Comparison of ENCODE assay signal across 1 cellular context in the genomic region with DNA sequence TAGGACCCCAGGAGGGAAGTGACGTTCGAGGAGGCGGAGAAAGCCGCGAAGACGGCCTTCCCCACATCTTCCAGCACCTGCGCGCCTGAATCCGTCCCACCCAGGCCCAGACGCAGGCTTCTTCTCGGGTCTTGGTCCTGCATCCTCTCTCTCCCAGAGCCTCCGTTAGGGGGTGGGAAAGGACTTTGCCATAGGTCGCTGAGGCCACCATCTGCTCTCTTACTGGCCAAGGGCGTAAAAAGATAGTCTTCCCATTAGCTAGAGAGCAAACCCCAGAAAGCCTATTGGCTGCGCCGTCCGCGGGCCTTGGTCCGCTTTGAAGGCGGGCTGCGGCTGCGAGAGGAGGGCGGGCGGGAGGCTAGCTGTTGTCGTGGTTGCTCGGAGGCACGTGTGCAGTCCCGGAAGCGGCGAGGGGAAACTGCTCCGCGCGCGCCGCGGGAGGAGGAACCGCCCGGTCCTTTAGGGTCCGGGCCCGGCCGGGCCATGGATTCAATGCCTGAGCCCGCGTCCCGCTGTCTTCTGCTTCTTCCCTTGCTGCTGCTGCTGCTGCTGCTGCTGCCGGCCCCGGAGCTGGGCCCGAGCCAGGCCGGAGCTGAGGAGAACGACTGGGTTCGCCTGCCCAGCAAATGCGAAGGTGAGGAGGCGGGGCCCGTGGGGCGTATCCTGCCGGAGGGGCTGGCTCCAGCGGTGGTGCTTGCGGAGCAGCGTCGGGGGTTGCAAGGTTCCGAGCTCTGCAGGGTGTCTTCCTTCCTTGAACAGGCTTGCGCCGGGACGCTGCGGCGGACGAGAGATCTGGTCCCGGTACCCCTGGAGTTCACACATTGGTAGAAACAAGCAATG.
A peak's percentile ranks its signal among the peaks of the same experiment; 100 is the strongest.
TF ChIP-seq lines count a peak whose summit lies in the region.

A gene (plus strand): TSS at position 393 of the 840 bp plus-strand sequence. CDS start 91 bp downstream, at position 484.

TF ChIP-seq in HepG2, 621 proteins besides CTCF, POLR2A, EP300 and RAD21 (continued from another document and continues in another):
- TF ChIP-seq SMAD1 (CRISPR knock-in tag; IDR thresholded peaks at IDR 0.05; ENCODE audit: borderline replicate concordance, low read depth): no peak
- TF ChIP-seq ZNF746 (CRISPR knock-in tag; IDR thresholded peaks at IDR 0.05): peak; percentile 97
- TF ChIP-seq NR3C1 (CRISPR knock-in tag; IDR thresholded peaks at IDR 0.05): no peak
- peak in 1 of 2 experiments; percentile 98; a peak in 2 of 4 replicates for TF ChIP-seq KLF16 (CRISPR knock-in tag; IDR thresholded peaks at IDR 0.05)
- peak; percentile 98 for TF ChIP-seq SPEN (CRISPR knock-in tag; IDR thresholded peaks at IDR 0.05; ENCODE audit: low read depth)
- TF ChIP-seq, protein P1, sequence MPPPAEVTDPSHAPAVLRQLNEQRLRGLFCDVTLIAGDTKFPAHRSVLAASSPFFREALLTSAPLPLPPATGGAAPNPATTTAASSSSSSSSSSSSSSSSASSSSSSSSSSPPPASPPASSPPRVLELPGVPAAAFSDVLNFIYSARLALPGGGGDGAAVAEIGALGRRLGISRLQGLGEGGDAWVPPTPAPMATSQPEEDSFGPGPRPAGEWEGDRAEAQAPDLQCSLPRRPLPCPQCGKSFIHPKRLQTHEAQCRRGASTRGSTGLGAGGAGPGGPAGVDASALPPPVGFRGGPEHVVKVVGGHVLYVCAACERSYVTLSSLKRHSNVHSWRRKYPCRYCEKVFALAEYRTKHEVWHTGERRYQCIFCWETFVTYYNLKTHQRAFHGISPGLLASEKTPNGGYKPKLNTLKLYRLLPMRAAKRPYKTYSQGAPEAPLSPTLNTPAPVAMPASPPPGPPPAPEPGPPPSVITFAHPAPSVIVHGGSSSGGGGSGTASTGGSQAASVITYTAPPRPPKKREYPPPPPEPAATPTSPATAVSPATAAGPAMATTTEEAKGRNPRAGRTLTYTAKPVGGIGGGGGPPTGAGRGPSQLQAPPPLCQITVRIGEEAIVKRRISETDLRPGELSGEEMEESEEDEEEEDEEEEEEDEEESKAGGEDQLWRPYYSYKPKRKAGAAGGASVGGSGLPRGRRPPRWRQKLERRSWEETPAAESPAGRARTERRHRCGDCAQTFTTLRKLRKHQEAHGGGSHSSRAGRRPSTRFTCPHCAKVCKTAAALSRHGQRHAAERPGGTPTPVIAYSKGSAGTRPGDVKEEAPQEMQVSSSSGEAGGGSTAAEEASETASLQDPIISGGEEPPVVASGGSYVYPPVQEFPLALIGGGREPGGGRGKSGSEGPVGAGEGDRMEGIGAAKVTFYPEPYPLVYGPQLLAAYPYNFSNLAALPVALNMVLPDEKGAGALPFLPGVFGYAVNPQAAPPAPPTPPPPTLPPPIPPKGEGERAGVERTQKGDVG (CRISPR knock-in tag; IDR thresholded peaks at IDR 0.05; ENCODE audit: borderline replicate concordance): peak; percentile 98
- TF ChIP-seq ZNF20 (CRISPR knock-in tag; IDR thresholded peaks at IDR 0.05): peak; percentile 64; the same call in 1 of the 2 replicates
- TF ChIP-seq AHR (CRISPR knock-in tag; IDR thresholded peaks at IDR 0.05): peak; percentile 96
- peak; percentile 59 for TF ChIP-seq NFATC3 (CRISPR knock-in tag; IDR thresholded peaks at IDR 0.05)
- TF ChIP-seq ZNF441 (CRISPR knock-in tag; IDR thresholded peaks at IDR 0.05; ENCODE audit: borderline replicate concordance): peak; percentile 96
- peak; percentile 80; the same call in 1 of the 2 replicates for TF ChIP-seq REXO4 (CRISPR knock-in tag; IDR thresholded peaks at IDR 0.05; ENCODE audit: borderline replicate concordance)
- TF ChIP-seq ZNF629 (CRISPR knock-in tag; conservative IDR thresholded peaks at IDR 0.05): peak; percentile 5; the same call in 1 of the 2 replicates
- no peak; the same call in 1 of the 2 replicates for TF ChIP-seq EHMT2 (IDR thresholded peaks at IDR 0.05; ENCODE audit: borderline replicate concordance, low read depth, low read length)
- no peak for TF ChIP-seq ZNF674 (CRISPR knock-in tag; IDR thresholded peaks at IDR 0.05; ENCODE audit: low read depth)
- TF ChIP-seq SOX6 (IDR thresholded peaks at IDR 0.05): no peak
- TF ChIP-seq SOX6 (CRISPR knock-in tag; IDR thresholded peaks at IDR 0.05): peak; percentile 89
- peak; percentile 96 for TF ChIP-seq ZNF354B (CRISPR knock-in tag; IDR thresholded peaks at IDR 0.05)
- peak; percentile 74 for TF ChIP-seq ZBTB7B (CRISPR knock-in tag; IDR thresholded peaks at IDR 0.05)
- TF ChIP-seq, protein P2, sequence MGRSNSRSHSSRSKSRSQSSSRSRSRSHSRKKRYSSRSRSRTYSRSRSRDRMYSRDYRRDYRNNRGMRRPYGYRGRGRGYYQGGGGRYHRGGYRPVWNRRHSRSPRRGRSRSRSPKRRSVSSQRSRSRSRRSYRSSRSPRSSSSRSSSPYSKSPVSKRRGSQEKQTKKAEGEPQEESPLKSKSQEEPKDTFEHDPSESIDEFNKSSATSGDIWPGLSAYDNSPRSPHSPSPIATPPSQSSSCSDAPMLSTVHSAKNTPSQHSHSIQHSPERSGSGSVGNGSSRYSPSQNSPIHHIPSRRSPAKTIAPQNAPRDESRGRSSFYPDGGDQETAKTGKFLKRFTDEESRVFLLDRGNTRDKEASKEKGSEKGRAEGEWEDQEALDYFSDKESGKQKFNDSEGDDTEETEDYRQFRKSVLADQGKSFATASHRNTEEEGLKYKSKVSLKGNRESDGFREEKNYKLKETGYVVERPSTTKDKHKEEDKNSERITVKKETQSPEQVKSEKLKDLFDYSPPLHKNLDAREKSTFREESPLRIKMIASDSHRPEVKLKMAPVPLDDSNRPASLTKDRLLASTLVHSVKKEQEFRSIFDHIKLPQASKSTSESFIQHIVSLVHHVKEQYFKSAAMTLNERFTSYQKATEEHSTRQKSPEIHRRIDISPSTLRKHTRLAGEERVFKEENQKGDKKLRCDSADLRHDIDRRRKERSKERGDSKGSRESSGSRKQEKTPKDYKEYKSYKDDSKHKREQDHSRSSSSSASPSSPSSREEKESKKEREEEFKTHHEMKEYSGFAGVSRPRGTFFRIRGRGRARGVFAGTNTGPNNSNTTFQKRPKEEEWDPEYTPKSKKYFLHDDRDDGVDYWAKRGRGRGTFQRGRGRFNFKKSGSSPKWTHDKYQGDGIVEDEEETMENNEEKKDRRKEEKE (IDR thresholded peaks at IDR 0.05): no peak
- TF ChIP-seq SRY (CRISPR knock-in tag; IDR thresholded peaks at IDR 0.05): peak; percentile 93
- peak; percentile 73; the same call in 1 of the 2 replicates for TF ChIP-seq SP5 (CRISPR knock-in tag; IDR thresholded peaks at IDR 0.05; ENCODE audit: borderline replicate concordance, low read depth)
- TF ChIP-seq, protein P3, sequence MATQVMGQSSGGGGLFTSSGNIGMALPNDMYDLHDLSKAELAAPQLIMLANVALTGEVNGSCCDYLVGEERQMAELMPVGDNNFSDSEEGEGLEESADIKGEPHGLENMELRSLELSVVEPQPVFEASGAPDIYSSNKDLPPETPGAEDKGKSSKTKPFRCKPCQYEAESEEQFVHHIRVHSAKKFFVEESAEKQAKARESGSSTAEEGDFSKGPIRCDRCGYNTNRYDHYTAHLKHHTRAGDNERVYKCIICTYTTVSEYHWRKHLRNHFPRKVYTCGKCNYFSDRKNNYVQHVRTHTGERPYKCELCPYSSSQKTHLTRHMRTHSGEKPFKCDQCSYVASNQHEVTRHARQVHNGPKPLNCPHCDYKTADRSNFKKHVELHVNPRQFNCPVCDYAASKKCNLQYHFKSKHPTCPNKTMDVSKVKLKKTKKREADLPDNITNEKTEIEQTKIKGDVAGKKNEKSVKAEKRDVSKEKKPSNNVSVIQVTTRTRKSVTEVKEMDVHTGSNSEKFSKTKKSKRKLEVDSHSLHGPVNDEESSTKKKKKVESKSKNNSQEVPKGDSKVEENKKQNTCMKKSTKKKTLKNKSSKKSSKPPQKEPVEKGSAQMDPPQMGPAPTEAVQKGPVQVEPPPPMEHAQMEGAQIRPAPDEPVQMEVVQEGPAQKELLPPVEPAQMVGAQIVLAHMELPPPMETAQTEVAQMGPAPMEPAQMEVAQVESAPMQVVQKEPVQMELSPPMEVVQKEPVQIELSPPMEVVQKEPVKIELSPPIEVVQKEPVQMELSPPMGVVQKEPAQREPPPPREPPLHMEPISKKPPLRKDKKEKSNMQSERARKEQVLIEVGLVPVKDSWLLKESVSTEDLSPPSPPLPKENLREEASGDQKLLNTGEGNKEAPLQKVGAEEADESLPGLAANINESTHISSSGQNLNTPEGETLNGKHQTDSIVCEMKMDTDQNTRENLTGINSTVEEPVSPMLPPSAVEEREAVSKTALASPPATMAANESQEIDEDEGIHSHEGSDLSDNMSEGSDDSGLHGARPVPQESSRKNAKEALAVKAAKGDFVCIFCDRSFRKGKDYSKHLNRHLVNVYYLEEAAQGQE (IDR thresholded peaks at IDR 0.05; ENCODE audit: borderline replicate concordance in 1 of 2, low read depth in 1 of 2, low read length in 2 of 2): 0 out of 4 replicates have a peak, but pooled peaks of 1 of the 2 experiments have one; percentile 49
- peak; percentile 90; the same call in 1 of the 2 replicates for TF ChIP-seq JUNB (CRISPR knock-in tag; IDR thresholded peaks at IDR 0.05; ENCODE audit: borderline replicate concordance)
- TF ChIP-seq, protein P4, sequence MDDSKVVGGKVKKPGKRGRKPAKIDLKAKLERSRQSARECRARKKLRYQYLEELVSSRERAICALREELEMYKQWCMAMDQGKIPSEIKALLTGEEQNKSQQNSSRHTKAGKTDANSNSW (CRISPR knock-in tag; IDR thresholded peaks at IDR 0.05; ENCODE audit: borderline replicate concordance): peak; percentile 82
- TF ChIP-seq, protein P5, sequence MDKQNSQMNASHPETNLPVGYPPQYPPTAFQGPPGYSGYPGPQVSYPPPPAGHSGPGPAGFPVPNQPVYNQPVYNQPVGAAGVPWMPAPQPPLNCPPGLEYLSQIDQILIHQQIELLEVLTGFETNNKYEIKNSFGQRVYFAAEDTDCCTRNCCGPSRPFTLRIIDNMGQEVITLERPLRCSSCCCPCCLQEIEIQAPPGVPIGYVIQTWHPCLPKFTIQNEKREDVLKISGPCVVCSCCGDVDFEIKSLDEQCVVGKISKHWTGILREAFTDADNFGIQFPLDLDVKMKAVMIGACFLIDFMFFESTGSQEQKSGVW (CRISPR knock-in tag; IDR thresholded peaks at IDR 0.05; ENCODE audit: borderline replicate concordance): peak; percentile 90; the same call in 1 of the 2 replicates
- peak; percentile 86; the same call in 1 of the 2 replicates for TF ChIP-seq JUN (CRISPR knock-in tag; IDR thresholded peaks at IDR 0.05)
- peak; percentile 96 for TF ChIP-seq ZBTB38 (CRISPR knock-in tag; IDR thresholded peaks at IDR 0.05)
- peak; percentile 94; the same call in 1 of the 2 replicates for TF ChIP-seq CENPT (CRISPR knock-in tag; IDR thresholded peaks at IDR 0.05; ENCODE audit: low read depth)
- TF ChIP-seq, protein P6, sequence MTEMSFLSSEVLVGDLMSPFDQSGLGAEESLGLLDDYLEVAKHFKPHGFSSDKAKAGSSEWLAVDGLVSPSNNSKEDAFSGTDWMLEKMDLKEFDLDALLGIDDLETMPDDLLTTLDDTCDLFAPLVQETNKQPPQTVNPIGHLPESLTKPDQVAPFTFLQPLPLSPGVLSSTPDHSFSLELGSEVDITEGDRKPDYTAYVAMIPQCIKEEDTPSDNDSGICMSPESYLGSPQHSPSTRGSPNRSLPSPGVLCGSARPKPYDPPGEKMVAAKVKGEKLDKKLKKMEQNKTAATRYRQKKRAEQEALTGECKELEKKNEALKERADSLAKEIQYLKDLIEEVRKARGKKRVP (CRISPR knock-in tag; IDR thresholded peaks at IDR 0.05): peak in 1 of 2 experiments; percentile 92; a peak in 2 of 4 replicates
- TF ChIP-seq, protein P7, sequence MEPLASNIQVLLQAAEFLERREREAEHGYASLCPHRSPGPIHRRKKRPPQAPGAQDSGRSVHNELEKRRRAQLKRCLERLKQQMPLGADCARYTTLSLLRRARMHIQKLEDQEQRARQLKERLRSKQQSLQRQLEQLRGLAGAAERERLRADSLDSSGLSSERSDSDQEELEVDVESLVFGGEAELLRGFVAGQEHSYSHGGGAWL (CRISPR knock-in tag; IDR thresholded peaks at IDR 0.05): peak; percentile 100
- TF ChIP-seq, protein P8, sequence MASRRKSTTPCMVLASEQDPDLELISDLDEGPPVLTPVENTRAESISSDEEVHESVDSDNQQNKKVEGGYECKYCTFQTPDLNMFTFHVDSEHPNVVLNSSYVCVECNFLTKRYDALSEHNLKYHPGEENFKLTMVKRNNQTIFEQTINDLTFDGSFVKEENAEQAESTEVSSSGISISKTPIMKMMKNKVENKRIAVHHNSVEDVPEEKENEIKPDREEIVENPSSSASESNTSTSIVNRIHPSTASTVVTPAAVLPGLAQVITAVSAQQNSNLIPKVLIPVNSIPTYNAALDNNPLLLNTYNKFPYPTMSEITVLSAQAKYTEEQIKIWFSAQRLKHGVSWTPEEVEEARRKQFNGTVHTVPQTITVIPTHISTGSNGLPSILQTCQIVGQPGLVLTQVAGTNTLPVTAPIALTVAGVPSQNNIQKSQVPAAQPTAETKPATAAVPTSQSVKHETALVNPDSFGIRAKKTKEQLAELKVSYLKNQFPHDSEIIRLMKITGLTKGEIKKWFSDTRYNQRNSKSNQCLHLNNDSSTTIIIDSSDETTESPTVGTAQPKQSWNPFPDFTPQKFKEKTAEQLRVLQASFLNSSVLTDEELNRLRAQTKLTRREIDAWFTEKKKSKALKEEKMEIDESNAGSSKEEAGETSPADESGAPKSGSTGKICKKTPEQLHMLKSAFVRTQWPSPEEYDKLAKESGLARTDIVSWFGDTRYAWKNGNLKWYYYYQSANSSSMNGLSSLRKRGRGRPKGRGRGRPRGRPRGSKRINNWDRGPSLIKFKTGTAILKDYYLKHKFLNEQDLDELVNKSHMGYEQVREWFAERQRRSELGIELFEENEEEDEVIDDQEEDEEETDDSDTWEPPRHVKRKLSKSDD (CRISPR knock-in tag; IDR thresholded peaks at IDR 0.05; ENCODE audit: low read depth): peak; percentile 66
- peak; percentile 98 for TF ChIP-seq NFYC (CRISPR knock-in tag; IDR thresholded peaks at IDR 0.05)
- TF ChIP-seq CREB1 (IDR thresholded peaks at IDR 0.05): peak; percentile 61
- TF ChIP-seq CREB1 (CRISPR knock-in tag; IDR thresholded peaks at IDR 0.05): peak; percentile 88
- TF ChIP-seq ZSCAN9 (CRISPR knock-in tag; IDR thresholded peaks at IDR 0.05; ENCODE audit: borderline replicate concordance): peak; percentile 98
- TF ChIP-seq, protein P9, sequence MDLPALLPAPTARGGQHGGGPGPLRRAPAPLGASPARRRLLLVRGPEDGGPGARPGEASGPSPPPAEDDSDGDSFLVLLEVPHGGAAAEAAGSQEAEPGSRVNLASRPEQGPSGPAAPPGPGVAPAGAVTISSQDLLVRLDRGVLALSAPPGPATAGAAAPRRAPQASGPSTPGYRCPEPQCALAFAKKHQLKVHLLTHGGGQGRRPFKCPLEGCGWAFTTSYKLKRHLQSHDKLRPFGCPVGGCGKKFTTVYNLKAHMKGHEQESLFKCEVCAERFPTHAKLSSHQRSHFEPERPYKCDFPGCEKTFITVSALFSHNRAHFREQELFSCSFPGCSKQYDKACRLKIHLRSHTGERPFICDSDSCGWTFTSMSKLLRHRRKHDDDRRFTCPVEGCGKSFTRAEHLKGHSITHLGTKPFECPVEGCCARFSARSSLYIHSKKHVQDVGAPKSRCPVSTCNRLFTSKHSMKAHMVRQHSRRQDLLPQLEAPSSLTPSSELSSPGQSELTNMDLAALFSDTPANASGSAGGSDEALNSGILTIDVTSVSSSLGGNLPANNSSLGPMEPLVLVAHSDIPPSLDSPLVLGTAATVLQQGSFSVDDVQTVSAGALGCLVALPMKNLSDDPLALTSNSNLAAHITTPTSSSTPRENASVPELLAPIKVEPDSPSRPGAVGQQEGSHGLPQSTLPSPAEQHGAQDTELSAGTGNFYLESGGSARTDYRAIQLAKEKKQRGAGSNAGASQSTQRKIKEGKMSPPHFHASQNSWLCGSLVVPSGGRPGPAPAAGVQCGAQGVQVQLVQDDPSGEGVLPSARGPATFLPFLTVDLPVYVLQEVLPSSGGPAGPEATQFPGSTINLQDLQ (CRISPR knock-in tag; IDR thresholded peaks at IDR 0.05): no peak
